ENCODE assay signal across 2 cellular contexts in genomic region chr22:42893366-42894150, GRCh38.
A peak's percentile ranks its signal among the peaks of the same experiment; 100 is the strongest.
TF ChIP-seq lines count a peak whose summit lies in the region.

No MANE protein-coding gene starts in this region.

TF ChIP-seq in K562, 482 proteins besides CTCF, POLR2A, EP300 and RAD21:
- no peak for TF ChIP-seq ELF1 (tag; IDR thresholded peaks at IDR 0.05)
- no peak for TF ChIP-seq PHF21A (IDR thresholded peaks at IDR 0.05; ENCODE audit: borderline replicate concordance, low read depth)
- no peak for TF ChIP-seq ZNF57 (CRISPR knock-in tag; IDR thresholded peaks at IDR 0.05)
- peak; percentile 12 for TF ChIP-seq RBM25 (IDR thresholded peaks at IDR 0.05; ENCODE audit: low read depth, low read length, severe bottlenecking)
- TF ChIP-seq POLR2G (IDR thresholded peaks at IDR 0.05; ENCODE audit: low read depth, low read length), result 0 out of 2 replicates have a peak, but pooled peaks have one; percentile 31

TF ChIP-seq in SK-N-SH, 30 proteins besides CTCF, POLR2A, EP300 and RAD21:
- TF ChIP-seq REST (IDR thresholded peaks at IDR 0.05; ENCODE audit: low read depth, low read length) (no peak), MXI1 (IDR thresholded peaks at IDR 0.05; ENCODE audit: low read depth, low read length) (no peak), SMC3 (IDR thresholded peaks at IDR 0.05; ENCODE audit: low read depth, low read length) (no peak), FOSL2 (IDR thresholded peaks at IDR 0.05; ENCODE audit: borderline replicate concordance, low read depth) (no peak), RCOR1 (IDR thresholded peaks at IDR 0.05; ENCODE audit: low read length) (no peak), MEF2A (IDR thresholded peaks at IDR 0.05; ENCODE audit: borderline replicate concordance, low read depth) (no peak), RXRA (IDR thresholded peaks at IDR 0.05; ENCODE audit: borderline replicate concordance, low read depth) (no peak), IRF3 (IDR thresholded peaks at IDR 0.05; ENCODE audit: low read depth, low read length) (no peak)
